In the genomic region with DNA sequence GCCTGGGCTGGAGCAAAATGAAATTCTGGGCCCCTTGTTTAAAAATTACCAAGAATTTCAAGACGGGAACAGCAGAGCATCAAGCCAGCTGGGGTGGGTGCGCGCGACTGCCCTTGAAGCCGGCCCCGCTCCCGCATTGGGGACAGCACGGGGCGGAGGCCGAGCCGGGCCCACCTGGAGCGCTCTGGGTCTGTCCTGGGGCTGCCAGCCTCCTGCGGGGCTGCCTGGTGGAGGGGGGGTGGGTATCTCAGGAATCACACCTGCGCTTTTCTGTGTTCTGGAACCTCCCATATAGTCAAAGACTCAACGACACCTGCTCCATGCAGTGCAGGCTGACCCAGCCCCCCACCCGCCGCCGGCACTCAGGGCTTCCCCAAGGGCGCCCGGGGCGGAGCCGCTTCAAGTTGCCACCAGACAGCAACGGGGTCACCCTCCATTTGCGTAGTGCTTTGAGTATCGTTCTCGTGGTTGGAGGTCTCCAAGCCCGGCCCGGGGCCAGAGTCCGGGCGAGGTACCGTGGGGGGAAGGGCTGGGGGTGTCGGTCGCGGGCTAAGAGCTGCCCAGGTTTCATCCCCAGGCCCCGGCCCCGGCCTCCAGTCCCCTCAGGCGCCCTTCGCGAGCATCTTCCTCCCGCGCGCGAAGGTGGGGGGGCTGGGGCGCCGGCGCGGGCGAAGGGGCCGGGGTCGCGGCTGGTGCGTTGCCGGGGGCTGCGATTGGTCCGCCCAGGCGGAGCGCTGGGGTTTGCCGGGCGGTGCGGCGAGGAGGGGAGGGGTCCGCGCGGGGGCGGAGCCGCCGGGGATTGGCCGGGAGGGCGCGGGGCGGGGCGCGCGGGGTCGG, we compare ENCODE assay signal across 8 cellular contexts. TPM values are rescaled to one million over a fixed set of nuclear protein-coding genes. Genes with fewer than 3 reads are reported as not detected.
DNase-seq lines count a peak whose midpoint lies in the region; ATAC-seq and TF ChIP-seq lines count a peak whose summit lies in the region.

No MANE protein-coding gene starts in this region.

- TF ChIP-seq POLR2A in esophagus muscularis mucosa (IDR thresholded peaks at IDR 0.05; ENCODE audit: low read depth), result no peak

- no peaks in the 10 kb centered on the region for H3K9me3 ChIP-seq in esophagus muscularis mucosa

- H3K4me3 ChIP-seq in esophagus muscularis mucosa, result peak overlapping the region; percentile 49 to 58 (median 54)
- H3K4me3 ChIP-seq in skeletal muscle cell (ENCODE audit: low read depth, low read length), result peak overlapping the region; percentile 53

- POLR2A ChIA-PET in RWPE1 (lab: Yijun Ruan, JAX; ENCODE audit: low non-redundant PET), result no interaction called here

- H3K27me3 ChIP-seq in esophagus muscularis mucosa, result peaks cover 0 to 17% (median 5%) of the 10 kb centered on the region in 4 donors

- TF ChIP-seq CTCF in RWPE1 (conservative IDR thresholded peaks at IDR 0.05; ENCODE audit: low read depth) (no peak), esophagus muscularis mucosa (IDR thresholded peaks at IDR 0.05) (no peak), omental fat pad (IDR thresholded peaks at IDR 0.05) (no peak)

- peak overlapping the region; percentile 99 for H3K27ac ChIP-seq in RWPE1
- H3K27ac ChIP-seq in esophagus muscularis mucosa (replicated peaks in 1 of 4), result peak overlapping the region in 1 of 4 donors; percentile 39

- TF ChIP-seq EP300 in esophagus muscularis mucosa (IDR thresholded peaks at IDR 0.05), result no peak

- peak; percentile 50 for DNase-seq in activated T-cell treated with anti-CD3 and anti-CD28 coated beads, Interleukin-2, amount 50 U/mL, for 1 hour
- DNase-seq in activated T-cell treated with anti-CD3 and anti-CD28 coated beads for 4 hours (no peak), RWPE1 (ENCODE audit: low spot score) (no peak), esophagus muscularis mucosa (ENCODE audit: extremely low spot score) (no peak), skeletal muscle cell (ENCODE audit: low read depth) (no peak), AG08396 (ENCODE audit: low spot score) (no peak), omental fat pad (ENCODE audit: low spot score) (no peak), HuH-7 (ENCODE audit: low spot score) (no peak)

- CTCF ChIA-PET in RWPE1 (lab: Yijun Ruan, JAX), result interaction anchor here (0.7 to 1.4 kb wide), 7 partner anchors 9 to 204 kb away, joined by 3 to 5 read pairs (median 4); no protein-coding TSS in a partner anchor

- peaks cover 0 to 39% (median 17%) of the 10 kb centered on the region in 4 donors for H3K36me3 ChIP-seq in esophagus muscularis mucosa

- no peak for ATAC-seq in omental fat pad (ENCODE audit: low FRiP score)

- peaks cover 55 to 95% (median 86%) of the 10 kb centered on the region in 4 donors for H3K4me1 ChIP-seq in esophagus muscularis mucosa

- 11% methylated on average over 8 of the region's 75 CpGs for WGBS in esophagus muscularis mucosa

- intact Hi-C loops in esophagus muscularis mucosa (cut with DNase I), result loop anchor here (2.0 kb wide), 1 partner anchor 202 kb away; no protein-coding TSS in a partner anchor

RNA-seq across cellular contexts. Expression of gene TSPAN4, which starts 6.6 kb away (rescaled TPM):
- 100 to 1,000 TPM in 3 of 4 donors, 10 to 100 TPM in 1; 81.4 to 156 (median 129) TPM for total RNA-seq in esophagus muscularis mucosa
- 100 to 1,000 TPM; 145 to 234 (median 175) TPM for total RNA-seq in omental fat pad

RNA-seq across cellular contexts. Expression of gene POLR2L, which starts 6.9 kb away (rescaled TPM):
- total RNA-seq in esophagus muscularis mucosa (100 to 1,000 TPM in 2 of 4 donors, 10 to 100 TPM in 2; 71.4 to 189 (median 92.3) TPM), omental fat pad (100 to 1,000 TPM in 3 of 4 donors, 10 to 100 TPM in 1; 95.5 to 165 (median 110) TPM)

RNA-seq across cellular contexts. Expression of gene CD151, which starts 16.5 kb away (rescaled TPM):
- total RNA-seq in esophagus muscularis mucosa (100 to 1,000 TPM; 219 to 730 (median 352) TPM), omental fat pad (100 to 1,000 TPM; 328 to 675 (median 614) TPM)

RNA-seq across cellular contexts. Expression of gene CRACR2B, which starts 21.5 kb away (rescaled TPM):
- 1 to 10 TPM; 5.3 to 8.4 (median 7.0) TPM for total RNA-seq in esophagus muscularis mucosa
- 10 to 100 TPM in 1 of 4 donors, 1 to 10 TPM in 3; 6.3 to 39.7 (median 6.9) TPM for total RNA-seq in omental fat pad

RNA-seq across cellular contexts. Expression of gene PNPLA2, which starts 30.5 kb away (rescaled TPM):
- total RNA-seq in esophagus muscularis mucosa (100 to 1,000 TPM in 1 of 4 donors, 10 to 100 TPM in 3; 62.8 to 107 (median 77.6) TPM), omental fat pad (100 to 1,000 TPM; 256 to 543 (median 355) TPM)
